ENCODE assay signal across 1 cellular context in genomic region chr2:9423100-9423921, GRCh38.
TF ChIP-seq lines count a peak whose summit lies in the region.

Gene CPSF3, plus strand, starts transcription at chr2:9423654. Its CDS starts 120 bp downstream, at chr2:9423774.
Gene ITGB1BP1, minus strand, starts transcription at chr2:9423528. Its CDS starts 4,831 bp downstream, at chr2:9418697.

TF ChIP-seq in K562, 482 proteins besides CTCF, POLR2A, EP300 and RAD21 (continued from another document and continues in another):
- TF ChIP-seq CUX1 (CRISPR knock-in tag; IDR thresholded peaks at IDR 0.05) (no peak), MXI1 (IDR thresholded peaks at IDR 0.05; ENCODE audit: low read depth, low read length) (no peak; the same call in 1 of the 2 replicates), HEY1 (CRISPR knock-in tag; IDR thresholded peaks at IDR 0.05; ENCODE audit: borderline replicate concordance) (no peak), CHD1 (IDR thresholded peaks at IDR 0.05; ENCODE audit: low read length) (no peak), NFE2L1 (tag; IDR thresholded peaks at IDR 0.05; ENCODE audit: borderline replicate concordance, low read depth) (no peak), ZNF699 (CRISPR knock-in tag; IDR thresholded peaks at IDR 0.05; ENCODE audit: insufficient replicate concordance) (no peak), TFAP4 (CRISPR knock-in tag; IDR thresholded peaks at IDR 0.05; ENCODE audit: borderline replicate concordance) (peak; percentile 88), ZC3H11A (IDR thresholded peaks at IDR 0.05; ENCODE audit: low read depth, low read length) (no peak), PATZ1 (CRISPR knock-in tag; IDR thresholded peaks at IDR 0.05; ENCODE audit: borderline replicate concordance) (no peak), ZSCAN32 (CRISPR knock-in tag; IDR thresholded peaks at IDR 0.05) (0 out of 2 replicates have a peak, but pooled peaks have one; percentile 16), ELF1 (tag; IDR thresholded peaks at IDR 0.05) (peak; percentile 17; the same call in 1 of the 2 replicates), HNRNPLL (IDR thresholded peaks at IDR 0.05; ENCODE audit: low read depth, low read length, poor library complexity, severe bottlenecking) (no peak), MAFF (IDR thresholded peaks at IDR 0.05; ENCODE audit: low read length) (no peak), ETV6 (IDR thresholded peaks at IDR 0.05; ENCODE audit: borderline replicate concordance in 1 of 2, low read depth in 2 of 2, low read length in 1 of 2) (no peak), ETV6 (CRISPR knock-in tag; IDR thresholded peaks at IDR 0.05; ENCODE audit: borderline replicate concordance) (peak; percentile 61; the same call in 1 of the 2 replicates), ESRRB (CRISPR knock-in tag; IDR thresholded peaks at IDR 0.05; ENCODE audit: borderline replicate concordance) (no peak), OTX1 (CRISPR knock-in tag; IDR thresholded peaks at IDR 0.05) (0 out of 2 replicates have a peak, but pooled peaks have one; percentile 9), ZNF23 (CRISPR knock-in tag; IDR thresholded peaks at IDR 0.05) (no peak), FOS (IDR thresholded peaks at IDR 0.05; ENCODE audit: extremely low read depth, insufficient read length) (no peak), NCOA2 (IDR thresholded peaks at IDR 0.05; ENCODE audit: partially characterized antibody in 2 of 2) (no peak), ZNF444 (CRISPR knock-in tag; IDR thresholded peaks at IDR 0.05) (no peak), KLF10 (CRISPR knock-in tag; IDR thresholded peaks at IDR 0.05) (no peak), NONO (IDR thresholded peaks at IDR 0.05; ENCODE audit: low read depth in 2 of 2, low read length in 1 of 2) (peak; percentile 55 to 94; a peak in 3 of 4 replicates), FOXJ3 (CRISPR knock-in tag; IDR thresholded peaks at IDR 0.05) (no peak), CBFB (CRISPR knock-in tag; IDR thresholded peaks at IDR 0.05) (no peak), MBD2 (IDR thresholded peaks at IDR 0.05; ENCODE audit: borderline replicate concordance, low read depth) (no peak), ELF2 (CRISPR knock-in tag; IDR thresholded peaks at IDR 0.05) (peak; percentile 71), ZNF589 (CRISPR knock-in tag; IDR thresholded peaks at IDR 0.05; ENCODE audit: low read depth) (no peak), EHMT2 (IDR thresholded peaks at IDR 0.05) (no peak), ZNF778 (CRISPR knock-in tag; IDR thresholded peaks at IDR 0.05) (no peak), EZH2 (IDR thresholded peaks at IDR 0.05; ENCODE audit: borderline replicate concordance, low read depth, low read length) (no peak), L3MBTL2 (IDR thresholded peaks at IDR 0.05) (peak; percentile 65), RBM34 (IDR thresholded peaks at IDR 0.05; ENCODE audit: borderline replicate concordance, insufficient read depth, low read length) (no peak), CGGBP1 (CRISPR knock-in tag; IDR thresholded peaks at IDR 0.05) (0 out of 2 replicates have a peak, but pooled peaks have one; percentile 14), ZNF57 (CRISPR knock-in tag; IDR thresholded peaks at IDR 0.05) (no peak), RBM39 (optimal IDR thresholded peaks at IDR 0.05; ENCODE audit: low read depth, low read length) (no peak), ELK3 (CRISPR knock-in tag; IDR thresholded peaks at IDR 0.05) (no peak), PRMT5 (CRISPR knock-in tag; IDR thresholded peaks at IDR 0.05) (no peak), IFI16 (CRISPR knock-in tag; IDR thresholded peaks at IDR 0.05) (no peak), SRSF9 (IDR thresholded peaks at IDR 0.05; ENCODE audit: borderline replicate concordance, low read depth, low read length) (no peak), ZNF175 (CRISPR knock-in tag; IDR thresholded peaks at IDR 0.05; ENCODE audit: low read depth) (no peak), STAT5A (IDR thresholded peaks at IDR 0.05; ENCODE audit: borderline replicate concordance, low read length) (no peak), ZBED1 (IDR thresholded peaks at IDR 0.05) (no peak), CBX5 (IDR thresholded peaks at IDR 0.05; ENCODE audit: borderline replicate concordance, low read depth) (no peak), E2F3 (CRISPR knock-in tag; IDR thresholded peaks at IDR 0.05) (peak; percentile 92), GTF2A2 (tag; IDR thresholded peaks at IDR 0.05) (no peak)
- TF ChIP-seq, protein P1, sequence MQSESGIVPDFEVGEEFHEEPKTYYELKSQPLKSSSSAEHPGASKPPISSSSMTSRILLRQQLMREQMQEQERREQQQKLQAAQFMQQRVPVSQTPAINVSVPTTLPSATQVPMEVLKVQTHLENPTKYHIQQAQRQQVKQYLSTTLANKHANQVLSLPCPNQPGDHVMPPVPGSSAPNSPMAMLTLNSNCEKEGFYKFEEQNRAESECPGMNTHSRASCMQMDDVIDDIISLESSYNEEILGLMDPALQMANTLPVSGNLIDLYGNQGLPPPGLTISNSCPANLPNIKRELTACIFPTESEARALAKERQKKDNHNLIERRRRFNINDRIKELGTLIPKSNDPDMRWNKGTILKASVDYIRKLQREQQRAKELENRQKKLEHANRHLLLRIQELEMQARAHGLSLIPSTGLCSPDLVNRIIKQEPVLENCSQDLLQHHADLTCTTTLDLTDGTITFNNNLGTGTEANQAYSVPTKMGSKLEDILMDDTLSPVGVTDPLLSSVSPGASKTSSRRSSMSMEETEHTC (IDR thresholded peaks at IDR 0.05): no peak
- TF ChIP-seq, protein P2, sequence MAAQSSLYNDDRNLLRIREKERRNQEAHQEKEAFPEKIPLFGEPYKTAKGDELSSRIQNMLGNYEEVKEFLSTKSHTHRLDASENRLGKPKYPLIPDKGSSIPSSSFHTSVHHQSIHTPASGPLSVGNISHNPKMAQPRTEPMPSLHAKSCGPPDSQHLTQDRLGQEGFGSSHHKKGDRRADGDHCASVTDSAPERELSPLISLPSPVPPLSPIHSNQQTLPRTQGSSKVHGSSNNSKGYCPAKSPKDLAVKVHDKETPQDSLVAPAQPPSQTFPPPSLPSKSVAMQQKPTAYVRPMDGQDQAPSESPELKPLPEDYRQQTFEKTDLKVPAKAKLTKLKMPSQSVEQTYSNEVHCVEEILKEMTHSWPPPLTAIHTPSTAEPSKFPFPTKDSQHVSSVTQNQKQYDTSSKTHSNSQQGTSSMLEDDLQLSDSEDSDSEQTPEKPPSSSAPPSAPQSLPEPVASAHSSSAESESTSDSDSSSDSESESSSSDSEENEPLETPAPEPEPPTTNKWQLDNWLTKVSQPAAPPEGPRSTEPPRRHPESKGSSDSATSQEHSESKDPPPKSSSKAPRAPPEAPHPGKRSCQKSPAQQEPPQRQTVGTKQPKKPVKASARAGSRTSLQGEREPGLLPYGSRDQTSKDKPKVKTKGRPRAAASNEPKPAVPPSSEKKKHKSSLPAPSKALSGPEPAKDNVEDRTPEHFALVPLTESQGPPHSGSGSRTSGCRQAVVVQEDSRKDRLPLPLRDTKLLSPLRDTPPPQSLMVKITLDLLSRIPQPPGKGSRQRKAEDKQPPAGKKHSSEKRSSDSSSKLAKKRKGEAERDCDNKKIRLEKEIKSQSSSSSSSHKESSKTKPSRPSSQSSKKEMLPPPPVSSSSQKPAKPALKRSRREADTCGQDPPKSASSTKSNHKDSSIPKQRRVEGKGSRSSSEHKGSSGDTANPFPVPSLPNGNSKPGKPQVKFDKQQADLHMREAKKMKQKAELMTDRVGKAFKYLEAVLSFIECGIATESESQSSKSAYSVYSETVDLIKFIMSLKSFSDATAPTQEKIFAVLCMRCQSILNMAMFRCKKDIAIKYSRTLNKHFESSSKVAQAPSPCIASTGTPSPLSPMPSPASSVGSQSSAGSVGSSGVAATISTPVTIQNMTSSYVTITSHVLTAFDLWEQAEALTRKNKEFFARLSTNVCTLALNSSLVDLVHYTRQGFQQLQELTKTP (IDR thresholded peaks at IDR 0.05; ENCODE audit: low read depth in 1 of 2, partially characterized antibody in 2 of 2): no peak
- TF ChIP-seq, protein P3, sequence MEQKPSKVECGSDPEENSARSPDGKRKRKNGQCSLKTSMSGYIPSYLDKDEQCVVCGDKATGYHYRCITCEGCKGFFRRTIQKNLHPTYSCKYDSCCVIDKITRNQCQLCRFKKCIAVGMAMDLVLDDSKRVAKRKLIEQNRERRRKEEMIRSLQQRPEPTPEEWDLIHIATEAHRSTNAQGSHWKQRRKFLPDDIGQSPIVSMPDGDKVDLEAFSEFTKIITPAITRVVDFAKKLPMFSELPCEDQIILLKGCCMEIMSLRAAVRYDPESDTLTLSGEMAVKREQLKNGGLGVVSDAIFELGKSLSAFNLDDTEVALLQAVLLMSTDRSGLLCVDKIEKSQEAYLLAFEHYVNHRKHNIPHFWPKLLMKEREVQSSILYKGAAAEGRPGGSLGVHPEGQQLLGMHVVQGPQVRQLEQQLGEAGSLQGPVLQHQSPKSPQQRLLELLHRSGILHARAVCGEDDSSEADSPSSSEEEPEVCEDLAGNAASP (IDR thresholded peaks at IDR 0.05): no peak
- TF ChIP-seq, protein P4, sequence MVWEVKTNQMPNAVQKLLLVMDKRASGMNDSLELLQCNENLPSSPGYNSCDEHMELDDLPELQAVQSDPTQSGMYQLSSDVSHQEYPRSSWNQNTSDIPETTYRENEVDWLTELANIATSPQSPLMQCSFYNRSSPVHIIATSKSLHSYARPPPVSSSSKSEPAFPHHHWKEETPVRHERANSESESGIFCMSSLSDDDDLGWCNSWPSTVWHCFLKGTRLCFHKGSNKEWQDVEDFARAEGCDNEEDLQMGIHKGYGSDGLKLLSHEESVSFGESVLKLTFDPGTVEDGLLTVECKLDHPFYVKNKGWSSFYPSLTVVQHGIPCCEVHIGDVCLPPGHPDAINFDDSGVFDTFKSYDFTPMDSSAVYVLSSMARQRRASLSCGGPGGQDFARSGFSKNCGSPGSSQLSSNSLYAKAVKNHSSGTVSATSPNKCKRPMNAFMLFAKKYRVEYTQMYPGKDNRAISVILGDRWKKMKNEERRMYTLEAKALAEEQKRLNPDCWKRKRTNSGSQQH (CRISPR knock-in tag; IDR thresholded peaks at IDR 0.05): no peak
- TF ChIP-seq, protein P5, sequence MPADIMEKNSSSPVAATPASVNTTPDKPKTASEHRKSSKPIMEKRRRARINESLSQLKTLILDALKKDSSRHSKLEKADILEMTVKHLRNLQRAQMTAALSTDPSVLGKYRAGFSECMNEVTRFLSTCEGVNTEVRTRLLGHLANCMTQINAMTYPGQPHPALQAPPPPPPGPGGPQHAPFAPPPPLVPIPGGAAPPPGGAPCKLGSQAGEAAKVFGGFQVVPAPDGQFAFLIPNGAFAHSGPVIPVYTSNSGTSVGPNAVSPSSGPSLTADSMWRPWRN (IDR thresholded peaks at IDR 0.05; ENCODE audit: low read depth): no peak
